ENCODE assay signal across 15 cellular contexts in the genomic region with DNA sequence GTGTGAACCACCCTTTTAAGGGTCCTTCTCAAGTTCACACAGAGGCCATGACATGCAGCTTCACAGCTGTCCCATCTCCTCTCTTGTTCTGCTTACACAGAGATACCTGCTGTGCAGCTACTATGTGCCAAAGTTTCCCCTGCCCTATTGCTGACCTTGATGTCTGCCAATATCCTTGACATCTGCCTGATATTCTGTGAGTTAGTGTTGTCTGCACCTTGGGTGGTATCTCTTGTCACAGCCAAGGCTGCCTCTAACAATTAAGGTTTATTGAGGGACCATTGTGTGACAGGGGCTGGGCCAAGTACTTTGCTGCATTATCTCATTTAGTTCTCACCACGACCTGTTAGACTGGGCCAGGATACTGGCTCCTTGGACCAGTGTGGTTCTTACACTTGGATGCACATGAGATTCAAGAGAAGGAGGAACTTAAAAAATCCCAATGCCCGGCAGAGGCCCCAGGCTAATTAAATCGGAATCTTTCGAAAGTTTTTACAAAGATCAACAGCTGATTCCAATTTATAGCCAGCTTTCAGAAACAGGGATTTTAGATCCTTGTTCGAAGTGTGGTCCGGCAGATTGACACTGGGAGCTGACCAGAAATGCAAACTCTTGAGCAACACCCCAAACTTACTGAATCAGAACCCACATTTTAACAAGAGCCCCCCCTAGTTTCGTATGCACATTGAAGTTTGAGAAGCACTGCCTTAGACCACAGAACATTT.
DNase-seq lines count a peak whose midpoint lies in the region; ATAC-seq and TF ChIP-seq lines count a peak whose summit lies in the region.
"Had no signal": no experiment of that assay in that cellular context is flagged by ENCODE, and none has a peak within 500 bp of the region (broad histone marks: within the 10 kb centered on the region; RNA-seq: fewer than 3 reads in every experiment).

No MANE protein-coding gene starts in this region.

- no peak overlapping the region for H3K4me3 ChIP-seq in GM23338
- H3K4me3 ChIP-seq: BLaER1 treated with 17β-estradiol and CSF1 and Interleukin-3, amounts not matched to agents 10 nM and 100 nM had no signal

- peak; percentile 24 to 33 for ATAC-seq in activated T-cell treated with anti-CD3 and anti-CD28 coated beads, Interleukin-2, amount 50 U/mL, for 72 hours (replicated peaks in 1 of 2)
- ATAC-seq in GM23338, result no peak

- H3K36me3 ChIP-seq in GM23338 (ENCODE audit: insufficient read depth), result no peaks in the 10 kb centered on the region
- H3K36me3 ChIP-seq: BLaER1 treated with 17β-estradiol and CSF1 and Interleukin-3, amounts not matched to agents 10 nM and 100 nM had no signal

- no peaks in the 10 kb centered on the region for H4K20me1 ChIP-seq in GM23338 (replicated peaks; ENCODE audit: insufficient read depth)
- H4K20me1 ChIP-seq: BLaER1 treated with 17β-estradiol and CSF1 and Interleukin-3, amounts not matched to agents 10 nM and 100 nM had no signal

- H3K27ac ChIP-seq in GM23338 (ENCODE audit: low read depth), result no peak overlapping the region
- H3K27ac ChIP-seq: BLaER1 treated with 17β-estradiol and CSF1 and Interleukin-3, amounts not matched to agents 10 nM and 100 nM had no signal

- H3K9me2 ChIP-seq in GM23338 (ENCODE audit: insufficient read depth), result peaks cover 5% of the 10 kb centered on the region

- H3K4me2 ChIP-seq in GM23338, result no peak overlapping the region
- H3K4me2 ChIP-seq: BLaER1 treated with 17β-estradiol and CSF1 and Interleukin-3, amounts not matched to agents 10 nM and 100 nM had no signal

- H3K27ac Mint-ChIP-seq in activated T-cell treated with anti-CD3 and anti-CD28 coated beads, Interleukin-2, amount 50 U/mL, for 72 hours, result no peak overlapping the region
- no peak overlapping the region; the same call in 1 of the 2 replicates for H3K27ac Mint-ChIP-seq in GM23338

- TF ChIP-seq CTCF in GM23338 (conservative IDR thresholded peaks at IDR 0.05; ENCODE audit: low read depth in 2 of 2), result no peak

- peaks cover 22% of the 10 kb centered on the region for H3K4me1 ChIP-seq in GM23338 (ENCODE audit: insufficient read depth)
- H3K4me1 ChIP-seq: BLaER1 treated with 17β-estradiol and CSF1 and Interleukin-3, amounts not matched to agents 10 nM and 100 nM had no signal

- H3K79me2 ChIP-seq in GM23338 (replicated peaks; ENCODE audit: insufficient read depth), result no peaks in the 10 kb centered on the region

- H3K36me3 Mint-ChIP-seq in activated T-cell treated with anti-CD3 and anti-CD28 coated beads, Interleukin-2, amount 50 U/mL, for 72 hours (ENCODE audit: insufficient read depth in 2 of 2), result no peaks in the 10 kb centered on the region
- no peaks in the 10 kb centered on the region for H3K36me3 Mint-ChIP-seq in GM23338 (ENCODE audit: low read depth)

- no peaks in the 10 kb centered on the region for H3K9me3 Mint-ChIP-seq in activated T-cell treated with anti-CD3 and anti-CD28 coated beads, Interleukin-2, amount 50 U/mL, for 72 hours
- no peaks in the 10 kb centered on the region for H3K9me3 Mint-ChIP-seq in GM23338

- no peak overlapping the region for H2AFZ ChIP-seq in GM23338

- H3K27me3 ChIP-seq in GM23338 (ENCODE audit: insufficient read depth), result no peaks in the 10 kb centered on the region
- H3K27me3 ChIP-seq: BLaER1 treated with 17β-estradiol and CSF1 and Interleukin-3, amounts not matched to agents 10 nM and 100 nM had no signal

- H3K4me1 Mint-ChIP-seq in activated T-cell treated with anti-CD3 and anti-CD28 coated beads, Interleukin-2, amount 50 U/mL, for 72 hours (ENCODE audit: low read depth), result peaks cover 11% of the 10 kb centered on the region
- H3K4me1 Mint-ChIP-seq in GM23338, result peaks cover 33% of the 10 kb centered on the region

- H3K27me3 Mint-ChIP-seq in activated T-cell treated with anti-CD3 and anti-CD28 coated beads, Interleukin-2, amount 50 U/mL, for 72 hours (ENCODE audit: low read depth), result peaks cover 11% of the 10 kb centered on the region
- H3K27me3 Mint-ChIP-seq in GM23338 (ENCODE audit: insufficient read depth, low read depth, poor library complexity), result no peaks in the 10 kb centered on the region

- DNase-seq in activated T-cell treated with anti-CD3 and anti-CD28 coated beads, Interleukin-2, amount 50 U/mL, for 72 hours, result no peak
- no peak for DNase-seq in activated T-cell treated with anti-CD3 and anti-CD28 coated beads, Interleukin-2, amount 50 U/mL, for 48 hours
- DNase-seq in NOMO-1 (lab: John Stamatoyannopoulos, UW; ENCODE audit: unreplicated experiment in 2 of 2), result peak; percentile 45 to 48
- peak; percentile 51 for DNase-seq in fibroblast of gingiva (ENCODE audit: low read depth)
- no peak for DNase-seq in GM23338 (ENCODE audit: low spot score)
- DNase-seq in inferior parietal cortex (ENCODE audit: extremely low spot score), result no peak
- no peak for DNase-seq in activated CD8-positive, alpha-beta memory T cell treated with anti-CD3 and anti-CD28 coated beads, Interleukin-2, amount 50 U/mL, for 48 hours
- DNase-seq: ACHN, H7, NCI-H1436, NCI-H2081 treated with DMSO at 0.1 percent for 48 hours, NCI-H226, NCI-H526, SHP77 treated with DMSO at 0.1 percent for 48 hours had no signal

- no peaks in the 10 kb centered on the region for H3F3A ChIP-seq in GM23338 (replicated peaks; ENCODE audit: low read depth)

- no peak overlapping the region for H3K4me3 Mint-ChIP-seq in activated T-cell treated with anti-CD3 and anti-CD28 coated beads, Interleukin-2, amount 50 U/mL, for 72 hours
- no peak overlapping the region for H3K4me3 Mint-ChIP-seq in GM23338

TF ChIP-seq in GM23338, 12 proteins besides CTCF, POLR2A, EP300 and RAD21 (continues in another document):
- TF ChIP-seq, protein P1, sequence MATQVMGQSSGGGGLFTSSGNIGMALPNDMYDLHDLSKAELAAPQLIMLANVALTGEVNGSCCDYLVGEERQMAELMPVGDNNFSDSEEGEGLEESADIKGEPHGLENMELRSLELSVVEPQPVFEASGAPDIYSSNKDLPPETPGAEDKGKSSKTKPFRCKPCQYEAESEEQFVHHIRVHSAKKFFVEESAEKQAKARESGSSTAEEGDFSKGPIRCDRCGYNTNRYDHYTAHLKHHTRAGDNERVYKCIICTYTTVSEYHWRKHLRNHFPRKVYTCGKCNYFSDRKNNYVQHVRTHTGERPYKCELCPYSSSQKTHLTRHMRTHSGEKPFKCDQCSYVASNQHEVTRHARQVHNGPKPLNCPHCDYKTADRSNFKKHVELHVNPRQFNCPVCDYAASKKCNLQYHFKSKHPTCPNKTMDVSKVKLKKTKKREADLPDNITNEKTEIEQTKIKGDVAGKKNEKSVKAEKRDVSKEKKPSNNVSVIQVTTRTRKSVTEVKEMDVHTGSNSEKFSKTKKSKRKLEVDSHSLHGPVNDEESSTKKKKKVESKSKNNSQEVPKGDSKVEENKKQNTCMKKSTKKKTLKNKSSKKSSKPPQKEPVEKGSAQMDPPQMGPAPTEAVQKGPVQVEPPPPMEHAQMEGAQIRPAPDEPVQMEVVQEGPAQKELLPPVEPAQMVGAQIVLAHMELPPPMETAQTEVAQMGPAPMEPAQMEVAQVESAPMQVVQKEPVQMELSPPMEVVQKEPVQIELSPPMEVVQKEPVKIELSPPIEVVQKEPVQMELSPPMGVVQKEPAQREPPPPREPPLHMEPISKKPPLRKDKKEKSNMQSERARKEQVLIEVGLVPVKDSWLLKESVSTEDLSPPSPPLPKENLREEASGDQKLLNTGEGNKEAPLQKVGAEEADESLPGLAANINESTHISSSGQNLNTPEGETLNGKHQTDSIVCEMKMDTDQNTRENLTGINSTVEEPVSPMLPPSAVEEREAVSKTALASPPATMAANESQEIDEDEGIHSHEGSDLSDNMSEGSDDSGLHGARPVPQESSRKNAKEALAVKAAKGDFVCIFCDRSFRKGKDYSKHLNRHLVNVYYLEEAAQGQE (IDR thresholded peaks at IDR 0.05; ENCODE audit: unreplicated experiment), result no peak
- no peak for TF ChIP-seq JUNB (IDR thresholded peaks at IDR 0.05; ENCODE audit: unreplicated experiment)
- no peak for TF ChIP-seq CREB1 (CRISPR knock-in tag; IDR thresholded peaks at IDR 0.05; ENCODE audit: low read depth)

Comparison
In these comparisons a context has a peak if more than half of its experiments do, and no peak if none do; other contexts are left out.
1. DNase-seq: peak in NOMO-1 (2 of 2) and fibroblast of gingiva (single experiment); none in activated T-cell treated with anti-CD3 and anti-CD28 coated beads, Interleukin-2, amount 50 U/mL, for 72 hours (0 of 2), activated T-cell treated with anti-CD3 and anti-CD28 coated beads, Interleukin-2, amount 50 U/mL, for 48 hours (0 of 2), GM23338 (single experiment), inferior parietal cortex (single experiment) and activated CD8-positive, alpha-beta memory T cell treated with anti-CD3 and anti-CD28 coated beads, Interleukin-2, amount 50 U/mL, for 48 hours (single experiment).